14 cellular contexts compared by ENCODE assay signal in the genomic region with DNA sequence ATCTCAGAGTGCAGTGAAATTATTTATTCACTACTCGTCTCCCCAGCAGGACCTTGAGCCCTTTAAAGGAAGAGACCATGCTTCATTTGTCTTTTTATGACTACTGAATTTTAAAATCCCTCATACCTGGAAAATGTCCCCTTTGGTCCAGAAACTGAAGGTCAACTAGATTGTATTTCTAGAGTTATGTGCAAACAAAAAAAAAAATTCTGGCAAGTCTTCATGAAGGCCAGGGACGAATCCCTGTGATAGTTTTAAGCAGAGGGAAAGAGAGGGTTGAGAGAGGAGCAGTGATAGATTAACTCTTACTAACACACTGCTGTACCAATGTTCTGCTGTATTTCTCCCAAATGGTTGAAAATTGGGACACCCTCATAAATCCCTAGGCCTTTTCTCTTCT.
"Had no signal": no experiment of that assay in that cellular context is flagged by ENCODE, and none has a peak within 500 bp of the region (broad histone marks: within the 10 kb centered on the region; RNA-seq: fewer than 3 reads in every experiment).

No MANE protein-coding gene starts in this region.

- DNase-seq: central memory CD4-positive, alpha-beta T cell; effector CD4-positive, alpha-beta T cell; foreskin melanocyte; left colon; lower lobe of right lung; right cardiac atrium; stimulated activated CD4-positive, alpha-beta T cell treated with anti-CD3 and anti-CD28 coated beads, Interleukin-4, amount 100 ng/mL, for 1 hour; stimulated activated CD8-positive, alpha-beta memory T cell treated with anti-CD3 and anti-CD28 coated beads, Interleukin-4, amount 100 ng/mL, for 48 hours; transverse colon had no signal

- H3K4me1 ChIP-seq: lower lobe of right lung, transverse colon had no signal

- ATAC-seq: left colon; lower lobe of right lung; right cardiac atrium; stimulated activated effector memory CD8-positive, alpha-beta T cell treated with anti-CD3 and anti-CD28 coated beads, Interleukin-12 subunit alpha, Interleukin-12 subunit beta, amount 100 ng/mL, for 72 hours had no signal

- H3K9me3 ChIP-seq: lower lobe of right lung, neutrophil, thoracic aorta, transverse colon had no signal

- H3K36me3 ChIP-seq: lower lobe of right lung, thoracic aorta, transverse colon had no signal

- H3K27me3 ChIP-seq: hepatocyte, neutrophil, transverse colon had no signal

- H3K4me2 ChIP-seq: hepatocyte had no signal

- H2AFZ ChIP-seq: hepatocyte had no signal

- H3K27ac ChIP-seq: coronary artery, lower lobe of right lung, neutrophil, thoracic aorta, transverse colon had no signal

- H3K79me2 ChIP-seq: hepatocyte had no signal

- H3K4me3 ChIP-seq: coronary artery, hepatocyte, lower lobe of right lung, thoracic aorta, transverse colon had no signal
